Comparison of ENCODE assay signal across 36 cellular contexts in the genomic region with DNA sequence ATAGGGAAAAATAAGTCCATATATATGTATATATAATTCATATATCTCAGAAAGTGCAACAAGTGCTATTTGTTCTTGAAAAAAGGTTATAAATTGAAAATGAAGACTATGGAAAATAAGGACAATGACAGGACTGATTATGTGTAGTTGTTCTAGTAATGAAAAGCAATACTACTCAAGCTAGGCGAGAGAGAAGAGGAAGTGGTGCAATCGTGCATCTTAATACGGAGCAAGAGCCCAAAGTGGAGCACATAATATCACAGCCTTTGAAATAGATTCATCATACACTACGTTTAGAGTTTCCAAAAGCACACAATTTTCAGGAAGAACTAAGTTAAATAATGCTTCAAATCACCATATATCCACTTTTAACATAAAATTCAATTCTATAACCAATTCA.
"Had no signal": no experiment of that assay in that cellular context is flagged by ENCODE, and none has a peak within 500 bp of the region (broad histone marks: within the 10 kb centered on the region; RNA-seq: fewer than 3 reads in every experiment).

No MANE protein-coding gene starts in this region.

- H3K27ac ChIP-seq: PC-9, RWPE1, SJCRH30, SK-N-MC, VCaP had no signal

- H3K4me3 ChIP-seq: PC-9, SJCRH30, SK-N-MC had no signal

- H3K27me3 ChIP-seq: SJCRH30 had no signal

- ATAC-seq: activated CD8-positive, alpha-beta memory T cell treated with anti-CD3 and anti-CD28 coated beads, Interleukin-2, amount 10 ng/mL, durations not matched to agents 7 days and 5 days; activated naive CD8-positive, alpha-beta T cell treated with anti-CD3 and anti-CD28 coated beads, Interleukin-2, amount 50 U/mL, for 24 hours; Right ventricle myocardium inferior had no signal

- H3K9me3 ChIP-seq: SJCRH30 had no signal

- FAIRE-seq: bronchial epithelial cell, RCC 7860 had no signal

- H3K4me1 ChIP-seq: SJCRH30 had no signal

- DNase-seq: activated B cell treated with CpG ODN at 0.5 μM for 24 hours; activated CD4-positive, alpha-beta memory T cell treated with anti-CD3 and anti-CD28 coated beads, Interleukin-2, amount 10 ng/mL, durations not matched to agents 7 days and 5 days; activated CD4-positive, alpha-beta T cell treated with anti-CD3 and anti-CD28 coated beads for 4 hours; activated CD4-positive, alpha-beta T cell treated with anti-CD3 and anti-CD28 coated beads, Interleukin-2, amount 50 U/mL, for 1 hour; activated CD4-positive, CD25-positive, alpha-beta regulatory T cell treated with anti-CD3 and anti-CD28 coated beads, Interleukin-2, amount 50 U/mL, for 72 hours; activated CD8-positive, alpha-beta memory T cell treated with anti-CD3 and anti-CD28 coated beads for 24 hours; activated CD8-positive, alpha-beta memory T cell treated with anti-CD3 and anti-CD28 coated beads, Interleukin-2, amount 10 ng/mL, durations not matched to agents 7 days and 5 days; activated CD8-positive, alpha-beta memory T cell treated with anti-CD3 and anti-CD28 coated beads, Interleukin-2, amount 50 U/mL, for 48 hours; activated effector memory CD4-positive, alpha-beta T cell treated with Interleukin-2 at 50 U/mL for 16 hours; activated naive CD4-positive, alpha-beta T cell treated with anti-CD3 and anti-CD28 coated beads, Interleukin-2, amount 10 ng/mL, durations not matched to agents 7 days and 5 days; activated naive CD8-positive, alpha-beta T cell treated with anti-CD3 and anti-CD28 coated beads, Interleukin-2, amount 50 U/mL, for 24 hours; activated T-cell treated with anti-CD3 and anti-CD28 coated beads, Interleukin-2, amount 50 U/mL, for 48 hours; anterior cingulate cortex; caudate nucleus; cerebellar nuclear complex; KG1; MM.1S; NCI-H1092 treated with DMSO at 0.1 percent for 48 hours; NCI-H1417; NCI-H146; NCI-H187; NCI-H2029 treated with DMSO at 0.1 percent for 48 hours; NCI-H2107; NCI-H2171; NCI-H510A; NCI-H526; NCI-H748 treated with DMSO at 0.1 percent for 48 hours; NK-92 treated with Interleukin-12 subunit alpha and Interleukin-12 subunit beta, amount 100 ng/mL, for 24 hours; PC-9; SJCRH30 had no signal

- H3K36me3 ChIP-seq: SJCRH30 had no signal
